Comparison of ENCODE assay signal across 9 cellular contexts in genomic region chr5:81420039-81420667, GRCh38. TPM values are rescaled to one million over a fixed set of nuclear protein-coding genes. Genes with fewer than 3 reads are reported as not detected.
A peak's percentile ranks its signal among the peaks of the same experiment; 100 is the strongest.
DNase-seq lines count a peak whose midpoint lies in the region; TF ChIP-seq lines count a peak whose summit lies in the region.
"Had no signal": no experiment of that assay in that cellular context is flagged by ENCODE, and none has a peak within 500 bp of the region (broad histone marks: within the 10 kb centered on the region; RNA-seq: fewer than 3 reads in every experiment).

No MANE protein-coding gene starts in this region.

- intact Hi-C loops in activated naive CD4-positive, alpha-beta T cell treated with anti-CD3 and anti-CD28 coated beads for 36 hours (cut with micrococcal nuclease), result loop anchor here (1.0 to 2.0 kb wide), 4 partner anchors 119 to 687 kb away; partner anchors contain the start of gene ZCCHC9

- peaks cover 13% of the 10 kb centered on the region for H3K4me1 Mint-ChIP-seq in activated naive CD4-positive, alpha-beta T cell treated with anti-CD3 and anti-CD28 coated beads for 36 hours (ENCODE audit: low read depth)
- H3K4me1 Mint-ChIP-seq in stimulated activated naive CD8-positive, alpha-beta T cell treated with anti-CD3 and anti-CD28 coated beads, Interleukin-15, Interleukin-2, amounts not matched to agents 100 ng/mL and 50 ng/mL, for 24 hours (ENCODE audit: low read depth), result peaks cover 24% of the 10 kb centered on the region

- CTCF ChIA-PET in activated naive CD4-positive, alpha-beta T cell treated with anti-CD3 and anti-CD28 coated beads for 36 hours (lab: Charles Lee), result interaction anchor here (0.9 kb wide), 2 partner anchors 419 to 1040 kb away, joined by 3 read pairs; no protein-coding TSS in a partner anchor

- no peak overlapping the region for H3K27ac Mint-ChIP-seq in activated naive CD4-positive, alpha-beta T cell treated with anti-CD3 and anti-CD28 coated beads for 36 hours
- H3K27ac Mint-ChIP-seq in stimulated activated naive CD8-positive, alpha-beta T cell treated with anti-CD3 and anti-CD28 coated beads, Interleukin-15, Interleukin-2, amounts not matched to agents 100 ng/mL and 50 ng/mL, for 24 hours, result peak overlapping the region; percentile 68
- H3K27ac Mint-ChIP-seq: T-helper 17 cell had no signal

- no peak overlapping the region for H3K4me3 Mint-ChIP-seq in activated naive CD4-positive, alpha-beta T cell treated with anti-CD3 and anti-CD28 coated beads for 36 hours
- no peak overlapping the region for H3K4me3 Mint-ChIP-seq in stimulated activated naive CD8-positive, alpha-beta T cell treated with anti-CD3 and anti-CD28 coated beads, Interleukin-15, Interleukin-2, amounts not matched to agents 100 ng/mL and 50 ng/mL, for 24 hours
- H3K4me3 Mint-ChIP-seq: T-helper 17 cell had no signal

- H3K27me3 Mint-ChIP-seq in activated naive CD4-positive, alpha-beta T cell treated with anti-CD3 and anti-CD28 coated beads for 36 hours (ENCODE audit: low read depth), result no peaks in the 10 kb centered on the region
- H3K27me3 Mint-ChIP-seq in stimulated activated naive CD8-positive, alpha-beta T cell treated with anti-CD3 and anti-CD28 coated beads, Interleukin-15, Interleukin-2, amounts not matched to agents 100 ng/mL and 50 ng/mL, for 24 hours, result no peaks in the 10 kb centered on the region
- H3K27me3 Mint-ChIP-seq: T-helper 17 cell had no signal

- peak; percentile 36 for DNase-seq in activated naive CD4-positive, alpha-beta T cell treated with anti-CD3 and anti-CD28 coated beads for 36 hours
- DNase-seq in activated naive CD4-positive, alpha-beta T cell treated with anti-CD3 and anti-CD28 coated beads, Interleukin-2, amount 50 U/mL, for 16 hours, result no peak
- peak; percentile 89 for DNase-seq in RPMI7951 (ENCODE audit: low read depth)
- DNase-seq in epidermal melanocyte (ENCODE audit: insufficient read length, low spot score), result peak; percentile 41
- no peak for DNase-seq in mesenteric fat pad (ENCODE audit: low spot score)
- DNase-seq in erythroblast (lab: John Stamatoyannopoulos, UW), result no peak
- DNase-seq in effector CD8-positive, alpha-beta T cell (lab: John Stamatoyannopoulos, UW), result no peak
- DNase-seq: T-helper 17 cell had no signal

- H3K9me3 Mint-ChIP-seq in activated naive CD4-positive, alpha-beta T cell treated with anti-CD3 and anti-CD28 coated beads for 36 hours, result no peaks in the 10 kb centered on the region
- H3K9me3 Mint-ChIP-seq in stimulated activated naive CD8-positive, alpha-beta T cell treated with anti-CD3 and anti-CD28 coated beads, Interleukin-15, Interleukin-2, amounts not matched to agents 100 ng/mL and 50 ng/mL, for 24 hours, result no peaks in the 10 kb centered on the region

- H3K36me3 Mint-ChIP-seq in activated naive CD4-positive, alpha-beta T cell treated with anti-CD3 and anti-CD28 coated beads for 36 hours (ENCODE audit: low read depth), result no peaks in the 10 kb centered on the region
- H3K36me3 Mint-ChIP-seq in stimulated activated naive CD8-positive, alpha-beta T cell treated with anti-CD3 and anti-CD28 coated beads, Interleukin-15, Interleukin-2, amounts not matched to agents 100 ng/mL and 50 ng/mL, for 24 hours (ENCODE audit: low read depth), result peaks cover 9% of the 10 kb centered on the region

- no peak for TF ChIP-seq POLR2A in erythroblast (IDR thresholded peaks at IDR 0.05; ENCODE audit: low read length)

RNA-seq across cellular contexts. Expression of gene ACOT12, which starts 26.2 kb away (rescaled TPM):
- total RNA-seq in activated naive CD4-positive, alpha-beta T cell treated with anti-CD3 and anti-CD28 coated beads for 36 hours, result not detected
- total RNA-seq in RPMI7951 (2014; rRNA removed; shearing (Covaris generic)), result not detected in 2 replicates
- not detected for total RNA-seq in mesenteric fat pad
- total RNA-seq: T-helper 17 cell had no signal

Comparison
In these comparisons a context has a peak if more than half of its experiments do, and no peak if none do; other contexts are left out.
1. DNase-seq: peak in activated naive CD4-positive, alpha-beta T cell treated with anti-CD3 and anti-CD28 coated beads for 36 hours (single experiment), RPMI7951 (single experiment) and epidermal melanocyte (single experiment); none in activated naive CD4-positive, alpha-beta T cell treated with anti-CD3 and anti-CD28 coated beads, Interleukin-2, amount 50 U/mL, for 16 hours (single experiment), mesenteric fat pad (single experiment), erythroblast (0 of 2) and effector CD8-positive, alpha-beta T cell (single experiment).